Comparison of ENCODE assay signal across 1 cellular context in genomic region chr14:89417469-89418225, GRCh38.
TF ChIP-seq lines count a peak whose summit lies in the region.

No MANE protein-coding gene starts in this region.

TF ChIP-seq in GM12878, 131 proteins besides CTCF, POLR2A, EP300 and RAD21 (continued from another document):
- TF ChIP-seq REST (IDR thresholded peaks at IDR 0.05; ENCODE audit: low read depth, low read length): no peak
- TF ChIP-seq RUNX3 (IDR thresholded peaks at IDR 0.05; ENCODE audit: low read length): no peak
- TF ChIP-seq SMAD1 (IDR thresholded peaks at IDR 0.05; ENCODE audit: low read depth, partially characterized antibody): no peak
- TF ChIP-seq IKZF1 (conservative IDR thresholded peaks at IDR 0.05): peak; percentile 32
- no peak for TF ChIP-seq E2F8 (IDR thresholded peaks at IDR 0.05; ENCODE audit: low read depth, partially characterized antibody)
- no peak for TF ChIP-seq ZNF622 (IDR thresholded peaks at IDR 0.05)
- no peak for TF ChIP-seq ZBTB33 (IDR thresholded peaks at IDR 0.05)
- no peak for TF ChIP-seq PRDM15 (CRISPR knock-in tag; IDR thresholded peaks at IDR 0.05)
- TF ChIP-seq RELB (IDR thresholded peaks at IDR 0.05; ENCODE audit: low read depth): 0 out of 2 replicates have a peak, but pooled peaks have one; percentile 46
- 0 out of 2 replicates have a peak, but pooled peaks have one; percentile 12 for TF ChIP-seq TARDBP (IDR thresholded peaks at IDR 0.05; ENCODE audit: borderline replicate concordance)
- TF ChIP-seq YY1 (IDR thresholded peaks at IDR 0.05; ENCODE audit: low read depth, low read length): peak; percentile 70
- TF ChIP-seq RCOR1 (conservative IDR thresholded peaks at IDR 0.05; ENCODE audit: low read depth, low read length): no peak
- no peak for TF ChIP-seq KAT2A (conservative IDR thresholded peaks at IDR 0.05; ENCODE audit: control insufficient read depth, low read depth, low read length)
- TF ChIP-seq MLLT1 (IDR thresholded peaks at IDR 0.05): peak; percentile 57; the same call in 1 of the 2 replicates
- no peak for TF ChIP-seq STAT3 (IDR thresholded peaks at IDR 0.05; ENCODE audit: low read depth, low read length)
- TF ChIP-seq NR2F1 (conservative IDR thresholded peaks at IDR 0.05): peak; percentile 95; the same call in 1 of the 2 replicates
- no peak for TF ChIP-seq HDAC6 (IDR thresholded peaks at IDR 0.05; ENCODE audit: unreplicated experiment)
- no peak for TF ChIP-seq TBL1XR1 (IDR thresholded peaks at IDR 0.05; ENCODE audit: low read depth, low read length)
- no peak for TF ChIP-seq PKNOX1 (IDR thresholded peaks at IDR 0.05)
- TF ChIP-seq ETV6 (conservative IDR thresholded peaks at IDR 0.05 in 1 of 2, IDR thresholded peaks at IDR 0.05 in 1 of 2; ENCODE audit: borderline replicate concordance in 1 of 2, low read depth in 1 of 2): no peak
- TF ChIP-seq POLR2AphosphoS5 (IDR thresholded peaks at IDR 0.05; ENCODE audit: low read length): peak; percentile 71
- no peak for TF ChIP-seq CHD2 (IDR thresholded peaks at IDR 0.05; ENCODE audit: borderline replicate concordance, low read depth, low read length)
- peak; percentile 19; the same call in 1 of the 2 replicates for TF ChIP-seq IRF4 (IDR thresholded peaks at IDR 0.05; ENCODE audit: low read depth, low read length)
